Comparison of ENCODE assay signal across 8 cellular contexts in genomic region chr13:32314968-32315254, GRCh38. TPM values are rescaled to one million over a fixed set of nuclear protein-coding genes. Genes with fewer than 3 reads are reported as not detected.
DNase-seq lines count a peak whose midpoint lies in the region; ATAC-seq and TF ChIP-seq lines count a peak whose summit lies in the region.

No MANE protein-coding gene starts in this region.

- DNase-seq in AG04450 (ENCODE audit: low read depth, low spot score) = no peak
- peak; percentile 98 for DNase-seq in SIG-M5 treated with dmso at 0.1 percent for 504 hours (lab: John Stamatoyannopoulos, UW; ENCODE audit: unreplicated experiment)
- peak; percentile 75 for DNase-seq in amniotic epithelial cell (ENCODE audit: low read depth)
- peak; percentile 66 for DNase-seq in hepatocyte (ENCODE audit: low spot score)
- no peak for DNase-seq in UCSD-AML1 (lab: John Stamatoyannopoulos, UW; ENCODE audit: unreplicated experiment)

- H3K27ac ChIP-seq in AG04450 (ENCODE audit: low read depth, low read length) (peak overlapping the region; percentile 96), hepatocyte (peak overlapping the region; percentile 99), skin epidermis (peak overlapping the region; percentile 85 to 99 (median 98))

- TF ChIP-seq CTCF in AG04450 (IDR thresholded peaks at IDR 0.05; ENCODE audit: low read depth, low read length) = no peak
- TF ChIP-seq CTCF in hepatocyte (IDR thresholded peaks at IDR 0.05; ENCODE audit: poor library complexity) = no peak

- ATAC-seq in GM18867 (IDR thresholded peaks at IDR 0.05; ENCODE audit: unreplicated experiment) = peak; percentile 22
- ATAC-seq in HG03159 (IDR thresholded peaks at IDR 0.05; ENCODE audit: unreplicated experiment) = peak; percentile 37

- no peaks in the 10 kb centered on the region for H3K4me1 ChIP-seq in hepatocyte (ENCODE audit: insufficient read depth)

- H3K36me3 ChIP-seq in hepatocyte (replicated peaks; ENCODE audit: insufficient read depth, low read depth) = no peaks in the 10 kb centered on the region

- peak overlapping the region; percentile 100 for H2AFZ ChIP-seq in hepatocyte

- 43% methylated on average over 7 of the region's 7 CpGs for WGBS in hepatocyte (ENCODE audit: low lambda C conversion rate, missing lambda C conversion rate)

- H3K27me3 ChIP-seq in AG04450 (ENCODE audit: control insufficient read depth, insufficient read depth, low read length) (no peaks in the 10 kb centered on the region), hepatocyte (no peaks in the 10 kb centered on the region)

- no peaks in the 10 kb centered on the region for H3K9me2 ChIP-seq in hepatocyte (replicated peaks; ENCODE audit: insufficient read depth)

- POLR2A ChIA-PET in AG04450 (lab: Yijun Ruan, JAX) = interaction anchor here (1.2 kb wide), 2 partner anchors 20 to 103 kb away, joined by 3 to 6 read pairs; no protein-coding TSS in a partner anchor

- H3K9me3 ChIP-seq in AG04450 (ENCODE audit: control insufficient read depth, insufficient read depth, low read length) (no peaks in the 10 kb centered on the region; the same call in 1 of the 2 replicates), hepatocyte (ENCODE audit: low read depth) (no peaks in the 10 kb centered on the region)

- H4K20me1 ChIP-seq in hepatocyte (ENCODE audit: insufficient read depth, poor library complexity, severe bottlenecking) = no peaks in the 10 kb centered on the region

- no peaks in the 10 kb centered on the region for H3K79me2 ChIP-seq in hepatocyte

- CTCF ChIA-PET in AG04450 (lab: Charles Lee) = interaction anchor here (0.8 to 2.6 kb wide), 5 partner anchors 69 to 1228 kb away, joined by 3 to 12 read pairs (median 4); no protein-coding TSS in a partner anchor

- H3K4me2 ChIP-seq in hepatocyte = peak overlapping the region; percentile 91

- H3K4me3 ChIP-seq in AG04450 (ENCODE audit: low read depth, low read length) (peak overlapping the region; percentile 82), hepatocyte (peak overlapping the region; percentile 79), skin epidermis (peak overlapping the region; percentile 68 to 94 (median 76))

RNA-seq across cellular contexts. Expression of gene ZAR1L, which starts 0.3 kb away (rescaled TPM):
- polyA plus RNA-seq in AG04450 (2011; rRNA removed) (not detected in 2 replicates), hepatocyte (not detected in 2 replicates)
- polyA minus RNA-seq in AG04450 (2011; rRNA and poly(A)+ RNA removed) = not detected in 2 replicates
- total RNA-seq in hepatocyte = not detected in 2 replicates

RNA-seq across cellular contexts. Expression of gene BRCA2, which starts 0.4 kb away (rescaled TPM):
- polyA plus RNA-seq in AG04450 (2011; rRNA removed) = 0.63 and 0.92 TPM in 2 replicates
- 1.0 and 2.5 TPM in 2 replicates for polyA minus RNA-seq in AG04450 (2011; rRNA and poly(A)+ RNA removed)
- total RNA-seq in hepatocyte = 2.4 and 2.8 TPM in 2 replicates
- polyA plus RNA-seq in hepatocyte = 1.4 and 2.9 TPM in 2 replicates

Comparison
In these comparisons a context has a peak if more than half of its experiments do, and no peak if none do; other contexts are left out.
1. DNase-seq: peak in SIG-M5 treated with dmso at 0.1 percent for 504 hours (single experiment), amniotic epithelial cell (single experiment) and hepatocyte (single experiment); none in AG04450 (single experiment) and UCSD-AML1 (single experiment).
2. Peak in every context shown above with its lines, with median percentiles within 50 percentile points of each other: H3K27ac ChIP-seq and H3K4me3 ChIP-seq.